In genomic region chr10:64444163-64444562, GRCh38 we compare ENCODE assay signal across 36 cellular contexts.
"Had no signal": no experiment of that assay in that cellular context is flagged by ENCODE, and none has a peak within 500 bp of the region (broad histone marks: within the 10 kb centered on the region; RNA-seq: fewer than 3 reads in every experiment).

No MANE protein-coding gene starts in this region.

- H3K9me3 Mint-ChIP-seq: activated naive CD8-positive, alpha-beta T cell treated with anti-CD3 and anti-CD28 coated beads, Interleukin-2, amount 10 ng/mL, durations not matched to agents 7 days and 5 days had no signal

- H3K27ac ChIP-seq: adrenal gland, ascending aorta, body of pancreas, brain microvascular endothelial cell, breast epithelium, cardiac muscle cell, colonic mucosa had no signal

- H3K4me1 Mint-ChIP-seq: activated naive CD4-positive, alpha-beta T cell treated with anti-CD3 and anti-CD28 coated beads, Interleukin-2, amount 10 ng/mL, durations not matched to agents 7 days and 5 days; activated naive CD4-positive, alpha-beta T cell treated with anti-CD3 and anti-CD28 coated beads, Interleukin-2, amount 50 U/mL, for 24 hours; activated naive CD8-positive, alpha-beta T cell treated with anti-CD3 and anti-CD28 coated beads for 36 hours; activated naive CD8-positive, alpha-beta T cell treated with anti-CD3 and anti-CD28 coated beads, Interleukin-2, amount 10 ng/mL, durations not matched to agents 7 days and 5 days; activated naive CD8-positive, alpha-beta T cell treated with anti-CD3 and anti-CD28 coated beads, Interleukin-2, amount 50 U/mL, for 24 hours; activated T-helper 17 cell treated with anti-CD3 and anti-CD28 coated beads, Interleukin-2, amount 50 U/mL, for 72 hours; central memory CD8-positive, alpha-beta T cell had no signal

- H3K36me3 ChIP-seq: adrenal gland, ascending aorta, brain microvascular endothelial cell, breast epithelium, cardiac muscle cell, colonic mucosa had no signal

- H3K27me3 Mint-ChIP-seq: activated naive CD4-positive, alpha-beta T cell treated with anti-CD3 and anti-CD28 coated beads, Interleukin-2, amount 10 ng/mL, durations not matched to agents 7 days and 5 days; activated naive CD4-positive, alpha-beta T cell treated with anti-CD3 and anti-CD28 coated beads, Interleukin-2, amount 50 U/mL, for 24 hours; activated naive CD8-positive, alpha-beta T cell; activated naive CD8-positive, alpha-beta T cell treated with anti-CD3 and anti-CD28 coated beads for 36 hours; activated naive CD8-positive, alpha-beta T cell treated with anti-CD3 and anti-CD28 coated beads, Interleukin-2, amount 10 ng/mL, durations not matched to agents 7 days and 5 days; activated naive CD8-positive, alpha-beta T cell treated with anti-CD3 and anti-CD28 coated beads, Interleukin-2, amount 50 U/mL, for 24 hours; activated T-helper 17 cell treated with anti-CD3 and anti-CD28 coated beads, Interleukin-2, amount 50 U/mL, for 72 hours; central memory CD8-positive, alpha-beta T cell had no signal

- H3K4me3 Mint-ChIP-seq: activated naive CD4-positive, alpha-beta T cell treated with anti-CD3 and anti-CD28 coated beads for 36 hours; activated naive CD4-positive, alpha-beta T cell treated with anti-CD3 and anti-CD28 coated beads, Interleukin-2, amount 10 ng/mL, durations not matched to agents 7 days and 5 days; activated naive CD4-positive, alpha-beta T cell treated with anti-CD3 and anti-CD28 coated beads, Interleukin-2, amount 50 U/mL, for 24 hours; activated naive CD8-positive, alpha-beta T cell; activated naive CD8-positive, alpha-beta T cell treated with anti-CD3 and anti-CD28 coated beads for 36 hours; activated naive CD8-positive, alpha-beta T cell treated with anti-CD3 and anti-CD28 coated beads, Interleukin-2, amount 10 ng/mL, durations not matched to agents 7 days and 5 days; activated naive CD8-positive, alpha-beta T cell treated with anti-CD3 and anti-CD28 coated beads, Interleukin-2, amount 50 U/mL, for 24 hours; activated T-cell treated with anti-CD3 and anti-CD28 coated beads, Interleukin-2, amount 50 U/mL, for 4 hours; activated T-cell treated with anti-CD3 and anti-CD28 coated beads, Interleukin-2, amount 50 U/mL, for 72 hours; activated T-helper 1 cell treated with anti-CD3 and anti-CD28 coated beads, Interleukin-12 subunit alpha, Interleukin-12 subunit beta, Interleukin-2, Interleukin-4 antibody, amounts not matched to agents 30 ng/mL and 10 ng/mL and 1 ng/mL, durations not matched to agents 14 hours and 24 hours and 36 hours; activated T-helper 17 cell treated with anti-CD3 and anti-CD28 coated beads, Interleukin-2, amount 50 U/mL, for 72 hours; brain; central memory CD8-positive, alpha-beta T cell had no signal

- ATAC-seq: activated naive CD4-positive, alpha-beta T cell treated with anti-CD3 and anti-CD28 coated beads, Interleukin-2, amount 50 U/mL, for 72 hours; activated naive CD8-positive, alpha-beta T cell treated with anti-CD3 and anti-CD28 coated beads, Interleukin-2, amount 50 U/mL, for 24 hours; activated T-cell treated with anti-CD3 and anti-CD28 coated beads, Interleukin-2, amount 50 U/mL, for 4 hours; activated T-cell treated with anti-CD3 and anti-CD28 coated beads, Interleukin-2, amount 50 U/mL, for 72 hours; activated T-helper 17 cell treated with anti-CD3 and anti-CD28 coated beads, Interleukin-2, amount 50 U/mL, for 72 hours; body of pancreas had no signal

- H3K4me3 ChIP-seq: adrenal gland, ascending aorta, body of pancreas, breast epithelium, cardiac muscle cell, colonic mucosa had no signal

- H3K27ac Mint-ChIP-seq: activated naive CD4-positive, alpha-beta T cell treated with anti-CD3 and anti-CD28 coated beads for 36 hours; activated naive CD4-positive, alpha-beta T cell treated with anti-CD3 and anti-CD28 coated beads, Interleukin-2, amount 10 ng/mL, durations not matched to agents 7 days and 5 days; activated naive CD4-positive, alpha-beta T cell treated with anti-CD3 and anti-CD28 coated beads, Interleukin-2, amount 50 U/mL, for 24 hours; activated naive CD4-positive, alpha-beta T cell treated with anti-CD3 and anti-CD28 coated beads, Interleukin-2, amount 50 U/mL, for 72 hours; activated naive CD8-positive, alpha-beta T cell; activated naive CD8-positive, alpha-beta T cell treated with anti-CD3 and anti-CD28 coated beads for 36 hours; activated naive CD8-positive, alpha-beta T cell treated with anti-CD3 and anti-CD28 coated beads, Interleukin-2, amount 10 ng/mL, durations not matched to agents 7 days and 5 days; activated naive CD8-positive, alpha-beta T cell treated with anti-CD3 and anti-CD28 coated beads, Interleukin-2, amount 50 U/mL, for 24 hours; activated T-cell treated with anti-CD3 and anti-CD28 coated beads, Interleukin-2, amount 50 U/mL, for 72 hours; activated T-helper 1 cell treated with anti-CD3 and anti-CD28 coated beads, Interleukin-12 subunit alpha, Interleukin-12 subunit beta, Interleukin-2, Interleukin-4 antibody, amounts not matched to agents 30 ng/mL and 10 ng/mL and 1 ng/mL, durations not matched to agents 14 hours and 24 hours and 36 hours; activated T-helper 17 cell treated with anti-CD3 and anti-CD28 coated beads, Interleukin-2, amount 50 U/mL, for 72 hours; activated T-helper 2 cell treated with anti-CD3 and anti-CD28 coated beads, Interferon-gamma antibody, Interleukin-2, Interleukin-4, amounts not matched to agents 10 μg/mL and 5 μg/mL and 100 μg/mL, durations not matched to agents 14 hours and 24 hours and 36 hours had no signal

- DNase-seq: activated effector memory CD4-positive, alpha-beta T cell treated with anti-CD3 and anti-CD28 coated beads, Interleukin-2, amount 50 U/mL, for 16 hours; activated effector memory CD4-positive, alpha-beta T cell treated with Interleukin-2 at 50 U/mL for 16 hours; activated gamma-delta T cell; activated gamma-delta T cell treated with Interleukin-2 at 50 U/mL for 16 hours; activated naive CD4-positive, alpha-beta T cell; activated naive CD4-positive, alpha-beta T cell treated with anti-CD3 and anti-CD28 coated beads for 36 hours; activated naive CD4-positive, alpha-beta T cell treated with anti-CD3 and anti-CD28 coated beads, Interleukin-2, amount 10 ng/mL, durations not matched to agents 7 days and 5 days; activated naive CD4-positive, alpha-beta T cell treated with anti-CD3 and anti-CD28 coated beads, Interleukin-2, amount 50 U/mL, for 16 hours; activated naive CD4-positive, alpha-beta T cell treated with Interleukin-2 at 50 U/mL for 16 hours; activated naive CD8-positive, alpha-beta T cell treated with anti-CD3 and anti-CD28 coated beads for 36 hours; activated naive CD8-positive, alpha-beta T cell treated with anti-CD3 and anti-CD28 coated beads, Interleukin-2, amount 10 ng/mL, durations not matched to agents 7 days and 5 days; activated naive CD8-positive, alpha-beta T cell treated with anti-CD3 and anti-CD28 coated beads, Interleukin-2, amount 50 U/mL, for 24 hours; activated T-cell treated with anti-CD3 and anti-CD28 coated beads, Interleukin-2, amount 50 U/mL, for 4 hours; activated T-cell treated with anti-CD3 and anti-CD28 coated beads, Interleukin-2, amount 50 U/mL, for 48 hours; activated T-cell treated with anti-CD3 and anti-CD28 coated beads, Interleukin-2, amount 50 U/mL, for 72 hours; adrenal gland; amniotic stem cell; amygdala; anterior cingulate cortex; aorta; body of pancreas; brain microvascular endothelial cell; central memory CD4-positive, alpha-beta T cell; cerebellar nuclear complex; colonic mucosa had no signal

- H3K9me3 ChIP-seq: adrenal gland, ascending aorta, body of pancreas, breast epithelium, colonic mucosa had no signal

- H3K36me3 Mint-ChIP-seq: activated naive CD4-positive, alpha-beta T cell treated with anti-CD3 and anti-CD28 coated beads, Interleukin-2, amount 10 ng/mL, durations not matched to agents 7 days and 5 days; activated naive CD4-positive, alpha-beta T cell treated with anti-CD3 and anti-CD28 coated beads, Interleukin-2, amount 50 U/mL, for 24 hours; activated naive CD8-positive, alpha-beta T cell; activated naive CD8-positive, alpha-beta T cell treated with anti-CD3 and anti-CD28 coated beads for 36 hours; activated naive CD8-positive, alpha-beta T cell treated with anti-CD3 and anti-CD28 coated beads, Interleukin-2, amount 10 ng/mL, durations not matched to agents 7 days and 5 days; brain had no signal

- H3K4me1 ChIP-seq: adrenal gland, ascending aorta, body of pancreas, breast epithelium, colonic mucosa had no signal

- H3K27me3 ChIP-seq: adrenal gland, ascending aorta, body of pancreas, brain microvascular endothelial cell, breast epithelium, cardiac muscle cell, colonic mucosa had no signal
